ENCODE assay signal across 9 cellular contexts in genomic region chr2:134282638-134283400, GRCh38. TPM values are rescaled to one million over a fixed set of nuclear protein-coding genes. Genes with fewer than 3 reads are reported as not detected.
DNase-seq lines count a peak whose midpoint lies in the region; ATAC-seq and TF ChIP-seq lines count a peak whose summit lies in the region.
"Had no signal": no experiment of that assay in that cellular context is flagged by ENCODE, and none has a peak within 500 bp of the region (broad histone marks: within the 10 kb centered on the region; RNA-seq: fewer than 3 reads in every experiment).

No MANE protein-coding gene starts in this region.

- peaks cover 80% of the 10 kb centered on the region for H3K79me2 ChIP-seq in OCI-LY7 (ENCODE audit: insufficient read depth, low read depth, low read length)
- no peaks in the 10 kb centered on the region for H3K79me2 ChIP-seq in smooth muscle cell (ENCODE audit: low read depth)
- no peaks in the 10 kb centered on the region for H3K79me2 ChIP-seq in mammary epithelial cell (ENCODE audit: insufficient read depth, low read length)

- dilution Hi-C loops in mammary epithelial cell (cut with HindIII; ENCODE audit: low sequenced_read_pairs): no loop called here

- H2AFZ ChIP-seq in OCI-LY7 (ENCODE audit: low read length): peak overlapping the region; percentile 2; the same call in 1 of the 2 replicates
- no peak overlapping the region for H2AFZ ChIP-seq in smooth muscle cell (ENCODE audit: low read depth)
- no peak overlapping the region for H2AFZ ChIP-seq in mammary epithelial cell (ENCODE audit: low read depth, low read length)

- intact Hi-C loops in OCI-LY7 (cut with micrococcal nuclease; ENCODE audit: unreplicated experiment) (loop anchor here (5.0 kb wide), 1 partner anchor 36 kb away; no protein-coding TSS in a partner anchor), mammary epithelial cell (cut with micrococcal nuclease) (no loop called here)

- POLR2A ChIA-PET in OCI-LY7 (lab: Charles Lee): interaction anchor here (1.1 to 2.3 kb wide), 7 partner anchors 9 to 165 kb away, joined by 3 to 10 read pairs (median 5); partner anchors contain the start of gene MGAT5

- peak; percentile 70 for DNase-seq in OCI-LY7 (ENCODE audit: low spot score)
- DNase-seq in smooth muscle cell (lab: John Stamatoyannopoulos, UW; ENCODE audit: unreplicated experiment): no peak
- no peak for DNase-seq in HuH-7 (ENCODE audit: low spot score)
- no peak for DNase-seq in mammary epithelial cell
- no peak for DNase-seq in effector CD8-positive, alpha-beta T cell (lab: John Stamatoyannopoulos, UW)
- DNase-seq in erythroblast (lab: John Stamatoyannopoulos, UW): no peak
- DNase-seq: right lobe of liver had no signal

- ATAC-seq in GM18907 (IDR thresholded peaks at IDR 0.05; ENCODE audit: unreplicated experiment) (peak; percentile 93), HG02870 (IDR thresholded peaks at IDR 0.05; ENCODE audit: unreplicated experiment) (peak; percentile 90)

- in situ Hi-C loops in mammary epithelial cell (cut with MboI; ENCODE audit: low sequenced_read_pairs in 2 of 2): no loop called here

- no peaks in the 10 kb centered on the region; the same call in 1 of the 2 replicates for H4K20me1 ChIP-seq in OCI-LY7 (ENCODE audit: insufficient read depth, low read length)
- H4K20me1 ChIP-seq in smooth muscle cell (ENCODE audit: low read depth): no peaks in the 10 kb centered on the region
- H4K20me1 ChIP-seq in mammary epithelial cell (ENCODE audit: insufficient read depth, low read length): no peaks in the 10 kb centered on the region

- H3K9me3 ChIP-seq in OCI-LY7 (ENCODE audit: low read length) (no peaks in the 10 kb centered on the region), smooth muscle cell (replicated peaks; ENCODE audit: low read depth) (no peaks in the 10 kb centered on the region), mammary epithelial cell (replicated peaks; ENCODE audit: insufficient read depth, low read length) (no peaks in the 10 kb centered on the region)
- H3K9me3 ChIP-seq: right lobe of liver had no signal

- TF ChIP-seq POLR2A in erythroblast (IDR thresholded peaks at IDR 0.05; ENCODE audit: low read length): no peak

- H3K4me3 ChIP-seq in OCI-LY7 (ENCODE audit: low read depth, low read length, poor library complexity, severe bottlenecking) (peak overlapping the region; percentile 27), smooth muscle cell (no peak overlapping the region), mammary epithelial cell (replicated peaks in 1 of 3; ENCODE audit: insufficient read depth in 1 of 3, low read depth in 2 of 3, low read length in 3 of 3) (no peak overlapping the region)
- H3K4me3 ChIP-seq: right lobe of liver had no signal

- H3K9ac ChIP-seq in smooth muscle cell (ENCODE audit: low read depth): no peak overlapping the region
- H3K9ac ChIP-seq in mammary epithelial cell (ENCODE audit: insufficient read depth, low read length): no peak overlapping the region

- H3F3A ChIP-seq in smooth muscle cell (ENCODE audit: low read depth): peaks cover 4% of the 10 kb centered on the region

- 76% methylated on average over 4 of the region's 4 CpGs for WGBS in smooth muscle cell (ENCODE audit: low lambda C conversion rate)
- WGBS in mammary epithelial cell (ENCODE audit: low coverage, missing lambda C conversion rate): 93% methylated on average over 4 of the region's 4 CpGs

- H3K36me3 ChIP-seq in OCI-LY7 (ENCODE audit: insufficient read depth, low read length) (peaks cover 12% of the 10 kb centered on the region; the same call in 1 of the 2 replicates), smooth muscle cell (ENCODE audit: low read depth) (no peaks in the 10 kb centered on the region), mammary epithelial cell (ENCODE audit: insufficient read depth, low read length) (no peaks in the 10 kb centered on the region)
- H3K36me3 ChIP-seq: right lobe of liver had no signal

- H3K27me3 ChIP-seq in smooth muscle cell (ENCODE audit: low read depth) (no peaks in the 10 kb centered on the region), mammary epithelial cell (ENCODE audit: insufficient read depth, low read length) (no peaks in the 10 kb centered on the region)
- H3K27me3 ChIP-seq: right lobe of liver had no signal

- peak overlapping the region; percentile 76 for H3K27ac ChIP-seq in OCI-LY7 (ENCODE audit: low read depth, low read length, poor library complexity, severe bottlenecking)
- H3K27ac ChIP-seq in smooth muscle cell (ENCODE audit: low read depth): peak overlapping the region; percentile 83
- no peak overlapping the region for H3K27ac ChIP-seq in mammary epithelial cell (ENCODE audit: insufficient read depth, low read depth, low read length)
- H3K27ac ChIP-seq: right lobe of liver had no signal

- H3K4me1 ChIP-seq in OCI-LY7 (ENCODE audit: insufficient read depth, low read length, poor library complexity, severe bottlenecking) (peaks cover 87% of the 10 kb centered on the region), smooth muscle cell (ENCODE audit: low read depth) (peaks cover 4% of the 10 kb centered on the region), mammary epithelial cell (ENCODE audit: insufficient read depth, low read length) (no peaks in the 10 kb centered on the region)
- H3K4me1 ChIP-seq: right lobe of liver had no signal

- H3K9me2 ChIP-seq in OCI-LY7 (ENCODE audit: insufficient read depth, low read length): no peaks in the 10 kb centered on the region

- CTCF ChIA-PET in OCI-LY7 (lab: Charles Lee; ENCODE audit: unreplicated experiment) (interaction anchor here (1.1 to 1.6 kb wide), 2 partner anchors 10 to 160 kb away, joined by 3 to 7 read pairs; no protein-coding TSS in a partner anchor), mammary epithelial cell (lab: Charles Lee; ENCODE audit: low non-redundant PET) (no interaction called here)

- BruUV-seq in OCI-LY7 (replicated peaks; lab: Mats Ljungman, UMichigan) (no TSS peak), mammary epithelial cell (replicated peaks; lab: Mats Ljungman, UMichigan) (no TSS peak)

- TF ChIP-seq CTCF in OCI-LY7 (conservative IDR thresholded peaks at IDR 0.05; ENCODE audit: low read length): no peak
- TF ChIP-seq CTCF in smooth muscle cell (IDR thresholded peaks at IDR 0.05; ENCODE audit: borderline replicate concordance, insufficient read depth, poor library complexity, severe bottlenecking): no peak
- no peak for TF ChIP-seq CTCF in mammary epithelial cell (conservative IDR thresholded peaks at IDR 0.05 in 1 of 2, IDR thresholded peaks at IDR 0.05 in 1 of 2; ENCODE audit: extremely low read depth in 1 of 2, insufficient read depth in 1 of 2, low read depth in 1 of 2, low read length in 2 of 2)

- H3K4me2 ChIP-seq in OCI-LY7 (ENCODE audit: low read length) (peak overlapping the region; percentile 70), smooth muscle cell (peak overlapping the region; percentile 4), mammary epithelial cell (ENCODE audit: insufficient read depth, low read depth, low read length) (no peak overlapping the region)

RNA-seq across cellular contexts. Expression of gene MGAT5, which starts 28.9 kb away (rescaled TPM):
- 39.1 and 60.8 TPM in 2 replicates for total RNA-seq in OCI-LY7 (2014; rRNA removed; shearing (Covaris generic))
- 58.4 and 68.0 TPM in 2 replicates for total RNA-seq in OCI-LY7 (2022)
- total RNA-seq in smooth muscle cell: 33.8 and 49.1 TPM in 2 replicates
- 4.5 and 5.0 TPM in 2 replicates for polyA plus RNA-seq in smooth muscle cell
- total RNA-seq in mammary epithelial cell: 10 to 100 TPM; 43.3 to 63.2 TPM
- 22.9 TPM for polyA plus RNA-seq in mammary epithelial cell
- polyA minus RNA-seq in mammary epithelial cell: 68.7 TPM
